ENCODE assay signal across 1 cellular context in genomic region chr7:140223515-140224221, GRCh38.
TF ChIP-seq lines count a peak whose summit lies in the region.

No MANE protein-coding gene starts in this region.

TF ChIP-seq in K562, 482 proteins besides CTCF, POLR2A, EP300 and RAD21 (continued from another document and continues in another):
- TF ChIP-seq AFF1 (IDR thresholded peaks at IDR 0.05; ENCODE audit: low read depth in 1 of 2, partially characterized antibody in 2 of 2) (peak in 1 of 2 experiments; percentile 13), NBN (IDR thresholded peaks at IDR 0.05; ENCODE audit: low read depth) (0 out of 2 replicates have a peak, but pooled peaks have one; percentile 51), TAF1 (IDR thresholded peaks at IDR 0.05; ENCODE audit: control insufficient read depth, extremely low read depth, insufficient read depth, low read length, severe bottlenecking) (no peak), MTA2 (IDR thresholded peaks at IDR 0.05; ENCODE audit: low read depth) (peak; percentile 63; the same call in 1 of the 2 replicates), NFATC3 (IDR thresholded peaks at IDR 0.05) (no peak), REST (CRISPR knock-in tag; IDR thresholded peaks at IDR 0.05; ENCODE audit: low read depth) (no peak), FOXK2 (conservative IDR thresholded peaks at IDR 0.05 in 1 of 2, IDR thresholded peaks at IDR 0.05 in 1 of 2; ENCODE audit: low read depth in 2 of 2) (peak; percentile 60 to 75; a peak in 3 of 4 replicates), ZNF583 (CRISPR knock-in tag; IDR thresholded peaks at IDR 0.05) (no peak), SIN3B (IDR thresholded peaks at IDR 0.05; ENCODE audit: low read depth) (no peak), ZNF696 (CRISPR knock-in tag; conservative IDR thresholded peaks at IDR 0.05) (no peak), KDM1A (IDR thresholded peaks at IDR 0.05) (peak in 1 of 2 experiments; percentile 68; a peak in 2 of 4 replicates), ZNF384 (IDR thresholded peaks at IDR 0.05; ENCODE audit: low read depth, low read length) (peak; percentile 78), STAT5A (IDR thresholded peaks at IDR 0.05; ENCODE audit: borderline replicate concordance, low read length) (0 out of 2 replicates have a peak, but pooled peaks have one; percentile 21), E4F1 (CRISPR knock-in tag; IDR thresholded peaks at IDR 0.05; ENCODE audit: borderline replicate concordance) (no peak), SETDB1 (IDR thresholded peaks at IDR 0.05; ENCODE audit: low read length) (no peak), NFIC (IDR thresholded peaks at IDR 0.05) (peak; percentile 68), NR2C1 (IDR thresholded peaks at IDR 0.05) (no peak), NR2C1 (tag; IDR thresholded peaks at IDR 0.05) (no peak), MGA (IDR thresholded peaks at IDR 0.05) (no peak; the same call in 1 of the 2 replicates), FOXM1 (IDR thresholded peaks at IDR 0.05; ENCODE audit: low read depth) (peak; percentile 25; the same call in 1 of the 2 replicates), FOXM1 (CRISPR knock-in tag; IDR thresholded peaks at IDR 0.05; ENCODE audit: low read depth) (no peak), NR4A1 (CRISPR knock-in tag; IDR thresholded peaks at IDR 0.05) (no peak), NR4A1 (tag; IDR thresholded peaks at IDR 0.05) (0 out of 2 replicates have a peak, but pooled peaks have one; percentile 26), XRCC5 (IDR thresholded peaks at IDR 0.05; ENCODE audit: low read depth, low read length) (no peak), CHAMP1 (IDR thresholded peaks at IDR 0.05) (no peak)
